Comparison of ENCODE assay signal across 8 cellular contexts in genomic region chr13:40994581-40995230, GRCh38. TPM values are rescaled to one million over a fixed set of nuclear protein-coding genes. Genes with fewer than 3 reads are reported as not detected.
DNase-seq lines count a peak whose midpoint lies in the region; ATAC-seq and TF ChIP-seq lines count a peak whose summit lies in the region.

No MANE protein-coding gene starts in this region.

- TF ChIP-seq CTCF in upper lobe of right lung (IDR thresholded peaks at IDR 0.05): no peak

- intact Hi-C loops in upper lobe of right lung (cut with DNase I): no loop called here

- H3K4me3 ChIP-seq in endocrine pancreas (ENCODE audit: control insufficient read depth, insufficient read depth, low read length) (peak overlapping the region; percentile 11), upper lobe of right lung (no peak overlapping the region)

- peaks cover 95% of the 10 kb centered on the region for H3K4me1 Mint-ChIP-seq in activated naive CD4-positive, alpha-beta T cell treated with anti-CD3 and anti-CD28 coated beads, Interleukin-2, amount 50 U/mL, for 24 hours

- H3K4me1 ChIP-seq in endocrine pancreas (ENCODE audit: control insufficient read depth, insufficient read depth, low read length) (peaks cover 13% of the 10 kb centered on the region), upper lobe of right lung (peaks cover 32% of the 10 kb centered on the region)

- peaks cover 16% of the 10 kb centered on the region for H3K36me3 Mint-ChIP-seq in activated naive CD4-positive, alpha-beta T cell treated with anti-CD3 and anti-CD28 coated beads, Interleukin-2, amount 50 U/mL, for 24 hours

- ATAC-seq in HG03354 (IDR thresholded peaks at IDR 0.05; ENCODE audit: poor library complexity, severe bottlenecking, unreplicated experiment): peak; percentile 79
- no peak for ATAC-seq in upper lobe of right lung

- H3K4me3 Mint-ChIP-seq in activated naive CD4-positive, alpha-beta T cell treated with anti-CD3 and anti-CD28 coated beads, Interleukin-2, amount 50 U/mL, for 24 hours: peak overlapping the region; percentile 61

- H3K9me3 Mint-ChIP-seq in activated naive CD4-positive, alpha-beta T cell treated with anti-CD3 and anti-CD28 coated beads, Interleukin-2, amount 50 U/mL, for 24 hours: no peaks in the 10 kb centered on the region

- DNase-seq in activated naive CD4-positive, alpha-beta T cell treated with anti-CD3 and anti-CD28 coated beads, Interleukin-2, amount 50 U/mL, for 16 hours: no peak
- DNase-seq in upper lobe of right lung (no peak), GM03348 (ENCODE audit: low spot score) (no peak), dermis blood vessel endothelial cell (no peak), substantia nigra (lab: John Stamatoyannopoulos, UW) (no peak)

- H3K9me3 ChIP-seq in endocrine pancreas (ENCODE audit: control insufficient read depth, low read length) (no peaks in the 10 kb centered on the region), upper lobe of right lung (no peaks in the 10 kb centered on the region)

- H3K27ac ChIP-seq in upper lobe of right lung (peak overlapping the region; percentile 56), substantia nigra (ENCODE audit: low read depth, low read length, poor library complexity, severe bottlenecking) (no peak overlapping the region)

- H3K36me3 ChIP-seq in endocrine pancreas (ENCODE audit: control insufficient read depth, insufficient read depth, low read length) (no peaks in the 10 kb centered on the region), upper lobe of right lung (no peaks in the 10 kb centered on the region)

- peak overlapping the region; percentile 94 for H3K27ac Mint-ChIP-seq in activated naive CD4-positive, alpha-beta T cell treated with anti-CD3 and anti-CD28 coated beads, Interleukin-2, amount 50 U/mL, for 24 hours

- no peaks in the 10 kb centered on the region for H3K27me3 Mint-ChIP-seq in activated naive CD4-positive, alpha-beta T cell treated with anti-CD3 and anti-CD28 coated beads, Interleukin-2, amount 50 U/mL, for 24 hours

- H3K9ac ChIP-seq in endocrine pancreas (ENCODE audit: control insufficient read depth, insufficient read depth, low read length): no peak overlapping the region

- H3K27me3 ChIP-seq in endocrine pancreas (ENCODE audit: control insufficient read depth, insufficient read depth, low read length): no peaks in the 10 kb centered on the region
- H3K27me3 ChIP-seq in upper lobe of right lung: no peaks in the 10 kb centered on the region

RNA-seq across cellular contexts. Expression of gene ELF1, which starts 24.4 kb away (rescaled TPM):
- total RNA-seq in upper lobe of right lung: 81.5 TPM
- total RNA-seq in dermis blood vessel endothelial cell: 95.5 and 124 TPM in 2 replicates
